15 cellular contexts compared by ENCODE assay signal in genomic region chr7:106247827-106248201, GRCh38.
"Had no signal": no experiment of that assay in that cellular context is flagged by ENCODE, and none has a peak within 500 bp of the region (broad histone marks: within the 10 kb centered on the region; RNA-seq: fewer than 3 reads in every experiment).

No MANE protein-coding gene starts in this region.

- H3K9ac ChIP-seq: SK-N-SH had no signal

- H3K4me1 ChIP-seq: body of pancreas, sigmoid colon had no signal

- H3K27ac ChIP-seq: body of pancreas, epithelial cell of prostate, hepatocyte, sigmoid colon had no signal

- H3K79me2 ChIP-seq: hepatocyte had no signal

- H3K27me3 ChIP-seq: body of pancreas, hepatocyte, sigmoid colon had no signal

- H3K27ac Mint-ChIP-seq: activated CD4-positive, alpha-beta T cell treated with anti-CD3 and anti-CD28 coated beads, Interleukin-2, amount 10 ng/mL, durations not matched to agents 7 days and 5 days; progenitor cell of endocrine pancreas; WTC11 had no signal

- H3K27me3 Mint-ChIP-seq: central memory CD8-positive, alpha-beta T cell; progenitor cell of endocrine pancreas had no signal

- H3K4me1 Mint-ChIP-seq: activated CD4-positive, alpha-beta T cell treated with anti-CD3 and anti-CD28 coated beads, Interleukin-2, amount 10 ng/mL, durations not matched to agents 7 days and 5 days; central memory CD8-positive, alpha-beta T cell; WTC11 had no signal

- H3K4me3 ChIP-seq: body of pancreas, hepatocyte, sigmoid colon had no signal

- DNase-seq: activated CD4-positive, alpha-beta T cell treated with anti-CD3 and anti-CD28 coated beads, Interleukin-2, amount 10 ng/mL, durations not matched to agents 7 days and 5 days; activated naive CD4-positive, alpha-beta T cell treated with anti-CD3 and anti-CD28 coated beads for 36 hours; body of pancreas; cortex of kidney; effector CD8-positive, alpha-beta T cell; nucleus accumbens; sigmoid colon; SK-N-SH; stimulated activated CD4-positive, alpha-beta T cell treated with anti-CD3 and anti-CD28 coated beads, Interleukin-2, amount 100 ng/mL, for 24 hours had no signal

- H2AFZ ChIP-seq: hepatocyte had no signal

- H3K9me3 ChIP-seq: SK-N-SH had no signal

- H3K4me3 Mint-ChIP-seq: activated CD4-positive, alpha-beta T cell treated with anti-CD3 and anti-CD28 coated beads, Interleukin-2, amount 10 ng/mL, durations not matched to agents 7 days and 5 days; activated naive CD4-positive, alpha-beta T cell treated with anti-CD3 and anti-CD28 coated beads for 36 hours; central memory CD8-positive, alpha-beta T cell; WTC11 had no signal

- ATAC-seq: body of pancreas, WTC11 had no signal

- H3K4me2 ChIP-seq: hepatocyte, SK-N-SH had no signal

- FAIRE-seq: urothelium cell line had no signal
